Comparison of ENCODE assay signal across 8 cellular contexts in the genomic region with DNA sequence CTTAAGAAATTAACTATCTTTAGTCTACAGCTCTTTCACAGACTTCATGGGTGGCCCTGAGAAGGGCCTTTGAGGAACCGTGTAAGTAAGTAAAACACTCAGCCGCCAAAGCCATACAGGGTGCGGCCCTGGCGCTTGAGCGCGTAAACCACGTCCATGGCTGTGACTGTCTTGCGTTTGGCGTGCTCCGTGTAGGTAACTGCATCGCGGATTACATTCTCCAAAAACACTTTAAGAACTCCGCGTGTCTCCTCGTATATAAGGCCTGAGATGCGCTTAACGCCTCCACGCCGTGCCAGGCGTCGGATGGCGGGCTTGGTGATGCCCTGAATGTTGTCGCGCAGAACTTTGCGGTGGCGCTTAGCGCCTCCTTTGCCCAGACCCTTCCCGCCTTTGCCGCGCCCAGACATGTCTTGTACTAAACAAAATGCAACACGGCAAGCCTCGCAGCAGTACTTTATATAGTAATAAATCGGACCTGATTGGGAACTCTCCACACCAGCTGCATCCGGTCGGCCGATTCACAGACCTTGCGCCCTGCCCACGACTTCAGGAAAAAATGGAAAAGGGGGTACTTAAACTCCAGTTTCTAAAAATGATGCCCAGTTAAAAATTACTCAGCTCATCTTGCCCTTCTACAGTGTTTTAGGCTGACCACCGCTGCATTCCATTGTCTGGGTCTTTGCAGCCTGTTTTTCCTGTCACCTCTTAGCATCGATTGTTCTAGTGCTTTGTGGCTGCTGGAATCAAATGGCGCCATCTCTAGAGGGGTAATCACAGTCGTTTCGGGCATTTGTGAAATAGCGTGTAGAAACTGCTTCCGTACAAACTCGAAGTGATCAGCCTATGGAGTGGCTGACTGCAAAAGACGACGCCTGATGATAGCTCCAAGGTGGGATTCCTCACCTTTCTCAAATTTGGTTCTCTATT. TPM values are rescaled to one million over a fixed set of nuclear protein-coding genes. Genes with fewer than 3 reads are reported as not detected.
A peak's percentile ranks its signal among the peaks of the same experiment; 100 is the strongest.
DNase-seq lines count a peak whose midpoint lies in the region; ATAC-seq and TF ChIP-seq lines count a peak whose summit lies in the region.

No MANE protein-coding gene starts in this region.

- H3K27ac ChIP-seq in colonic mucosa (peak overlapping the region; percentile 94), right lobe of liver (peak overlapping the region; percentile 76 to 91 (median 82))

- H3K9me3 ChIP-seq in colonic mucosa (no peaks in the 10 kb centered on the region), right lobe of liver (no peaks in the 10 kb centered on the region)

- peak overlapping the region; percentile 94 for H3K4me3 Mint-ChIP-seq in WTC11

- no peaks in the 10 kb centered on the region for H3K9me3 Mint-ChIP-seq in WTC11

- WGBS in right lobe of liver (ENCODE audit: insufficient coverage, low coverage, low lambda C conversion rate, missing lambda C conversion rate): 20% methylated on average over 38 of the region's 48 CpGs

- intact Hi-C loops in colonic mucosa (cut with DNase I): no loop called here
- intact Hi-C loops in right lobe of liver (cut with DNase I): no loop called here

- DNase-seq in BJ (ENCODE audit: low read depth) (no peak), NCI-H128 (lab: John Stamatoyannopoulos, UW; ENCODE audit: unreplicated experiment) (peak; percentile 45), WTC11 (ENCODE audit: low spot score) (peak; percentile 73), colonic mucosa (peak; percentile 90), right lobe of liver (peak in 2 of 3 donors; percentile 72 to 74), NCI-H2081 (lab: John Stamatoyannopoulos, UW) (no peak)
- DNase-seq in stimulated activated CD8-positive, alpha-beta memory T cell treated with anti-CD3 and anti-CD28 coated beads, Interleukin-12 subunit alpha, Interleukin-12 subunit beta, amount 100 ng/mL, for 4 hours (ENCODE audit: low read depth): peak; percentile 30

- H3K36me3 Mint-ChIP-seq in WTC11: no peaks in the 10 kb centered on the region; the same call in 1 of the 2 replicates

- ATAC-seq in GM21360 (IDR thresholded peaks at IDR 0.05; ENCODE audit: unreplicated experiment) (peak; percentile 34), WTC11 (peak; percentile 37), right lobe of liver (peak; percentile 52 to 65 (median 59))

- H3K27me3 ChIP-seq in BJ (ENCODE audit: control insufficient read depth, insufficient read depth, low read length): no peaks in the 10 kb centered on the region
- H3K27me3 ChIP-seq in colonic mucosa: no peaks in the 10 kb centered on the region
- no peaks in the 10 kb centered on the region for H3K27me3 ChIP-seq in right lobe of liver

- H3K27ac Mint-ChIP-seq in WTC11: peak overlapping the region; percentile 99

- H3K4me3 ChIP-seq in BJ (ENCODE audit: low read depth, low read length) (peak overlapping the region; percentile 50), colonic mucosa (peak overlapping the region; percentile 48), right lobe of liver (peak overlapping the region; percentile 46 to 58 (median 58))

- H3K4me1 Mint-ChIP-seq in WTC11: peaks cover 44% of the 10 kb centered on the region

- H3K36me3 ChIP-seq in BJ (ENCODE audit: control insufficient read depth, insufficient read depth, low read length) (no peaks in the 10 kb centered on the region), colonic mucosa (no peaks in the 10 kb centered on the region), right lobe of liver (no peaks in the 10 kb centered on the region)

- H3K9ac ChIP-seq in colonic mucosa (ENCODE audit: low read depth in 2 of 2, low read length in 2 of 2): peak overlapping the region; percentile 64 to 86

- no peaks in the 10 kb centered on the region for H3K27me3 Mint-ChIP-seq in WTC11 (ENCODE audit: low read depth)

- peak; percentile 77 for TF ChIP-seq POLR2A in right lobe of liver (IDR thresholded peaks at IDR 0.05)

- POLR2A ChIA-PET in BJ (lab: Charles Lee): interaction anchor here (1.5 to 4.1 kb wide), 5 partner anchors 17 to 726 kb away, joined by 3 to 28 read pairs (median 7); a partner anchor contains a TSS
- POLR2A ChIA-PET in WTC11 (lab: Charles Lee): interaction anchor here (0.5 to 12.2 kb wide), 25 partner anchors 8 to 1847 kb away, joined by 3 to 817 read pairs (median 17); a partner anchor contains a TSS

- no peak for TF ChIP-seq CTCF in BJ (IDR thresholded peaks at IDR 0.05; ENCODE audit: insufficient read depth, low read depth, low read length)
- TF ChIP-seq CTCF in WTC11 (IDR thresholded peaks at IDR 0.05): no peak
- TF ChIP-seq CTCF in colonic mucosa (IDR thresholded peaks at IDR 0.05): no peak
- no peak for TF ChIP-seq CTCF in right lobe of liver (IDR thresholded peaks at IDR 0.05)

- CTCF ChIA-PET in BJ (lab: Yijun Ruan, JAX) (interaction anchor here (0.9 to 1.7 kb wide), 4 partner anchors 17 to 22 kb away, joined by 3 to 8 read pairs (median 4); a partner anchor contains a TSS), WTC11 (lab: Charles Lee) (interaction anchor here (1.1 to 2.7 kb wide), 3 partner anchors 17 to 21 kb away, joined by 3 to 13 read pairs (median 6); a partner anchor contains a TSS)

- H3K4me1 ChIP-seq in colonic mucosa (no peaks in the 10 kb centered on the region), right lobe of liver (no peaks in the 10 kb centered on the region)

TF ChIP-seq in WTC11, 78 proteins besides CTCF, POLR2A, EP300 and RAD21 (continues in another document):
- TF ChIP-seq FOXP1 (CRISPR knock-in tag; IDR thresholded peaks at IDR 0.05; ENCODE audit: borderline replicate concordance): peak; percentile 95
- no peak; the same call in 1 of the 2 replicates for TF ChIP-seq ZNF317 (CRISPR knock-in tag; IDR thresholded peaks at IDR 0.05; ENCODE audit: borderline replicate concordance, low read depth)
- peak; percentile 96 for TF ChIP-seq EMX1 (CRISPR knock-in tag; IDR thresholded peaks at IDR 0.05)
- TF ChIP-seq, protein P1, sequence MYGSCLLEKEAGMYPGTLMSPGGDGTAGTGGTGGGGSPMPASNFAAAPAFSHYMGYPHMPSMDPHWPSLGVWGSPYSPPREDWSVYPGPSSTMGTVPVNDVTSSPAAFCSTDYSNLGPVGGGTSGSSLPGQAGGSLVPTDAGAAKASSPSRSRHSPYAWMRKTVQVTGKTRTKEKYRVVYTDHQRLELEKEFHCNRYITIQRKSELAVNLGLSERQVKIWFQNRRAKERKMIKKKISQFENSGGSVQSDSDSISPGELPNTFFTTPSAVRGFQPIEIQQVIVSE (CRISPR knock-in tag; IDR thresholded peaks at IDR 0.05; ENCODE audit: borderline replicate concordance): 0 out of 2 replicates have a peak, but pooled peaks have one; percentile 30
- TF ChIP-seq GTF2I (CRISPR knock-in tag; conservative IDR thresholded peaks at IDR 0.05): 0 out of 2 replicates have a peak, but pooled peaks have one; percentile 4
- TF ChIP-seq, protein P2, sequence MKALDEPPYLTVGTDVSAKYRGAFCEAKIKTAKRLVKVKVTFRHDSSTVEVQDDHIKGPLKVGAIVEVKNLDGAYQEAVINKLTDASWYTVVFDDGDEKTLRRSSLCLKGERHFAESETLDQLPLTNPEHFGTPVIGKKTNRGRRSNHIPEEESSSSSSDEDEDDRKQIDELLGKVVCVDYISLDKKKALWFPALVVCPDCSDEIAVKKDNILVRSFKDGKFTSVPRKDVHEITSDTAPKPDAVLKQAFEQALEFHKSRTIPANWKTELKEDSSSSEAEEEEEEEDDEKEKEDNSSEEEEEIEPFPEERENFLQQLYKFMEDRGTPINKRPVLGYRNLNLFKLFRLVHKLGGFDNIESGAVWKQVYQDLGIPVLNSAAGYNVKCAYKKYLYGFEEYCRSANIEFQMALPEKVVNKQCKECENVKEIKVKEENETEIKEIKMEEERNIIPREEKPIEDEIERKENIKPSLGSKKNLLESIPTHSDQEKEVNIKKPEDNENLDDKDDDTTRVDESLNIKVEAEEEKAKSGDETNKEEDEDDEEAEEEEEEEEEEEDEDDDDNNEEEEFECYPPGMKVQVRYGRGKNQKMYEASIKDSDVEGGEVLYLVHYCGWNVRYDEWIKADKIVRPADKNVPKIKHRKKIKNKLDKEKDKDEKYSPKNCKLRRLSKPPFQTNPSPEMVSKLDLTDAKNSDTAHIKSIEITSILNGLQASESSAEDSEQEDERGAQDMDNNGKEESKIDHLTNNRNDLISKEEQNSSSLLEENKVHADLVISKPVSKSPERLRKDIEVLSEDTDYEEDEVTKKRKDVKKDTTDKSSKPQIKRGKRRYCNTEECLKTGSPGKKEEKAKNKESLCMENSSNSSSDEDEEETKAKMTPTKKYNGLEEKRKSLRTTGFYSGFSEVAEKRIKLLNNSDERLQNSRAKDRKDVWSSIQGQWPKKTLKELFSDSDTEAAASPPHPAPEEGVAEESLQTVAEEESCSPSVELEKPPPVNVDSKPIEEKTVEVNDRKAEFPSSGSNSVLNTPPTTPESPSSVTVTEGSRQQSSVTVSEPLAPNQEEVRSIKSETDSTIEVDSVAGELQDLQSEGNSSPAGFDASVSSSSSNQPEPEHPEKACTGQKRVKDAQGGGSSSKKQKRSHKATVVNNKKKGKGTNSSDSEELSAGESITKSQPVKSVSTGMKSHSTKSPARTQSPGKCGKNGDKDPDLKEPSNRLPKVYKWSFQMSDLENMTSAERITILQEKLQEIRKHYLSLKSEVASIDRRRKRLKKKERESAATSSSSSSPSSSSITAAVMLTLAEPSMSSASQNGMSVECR (CRISPR knock-in tag; IDR thresholded peaks at IDR 0.05; ENCODE audit: borderline replicate concordance): peak; percentile 97
- TF ChIP-seq, protein P3, sequence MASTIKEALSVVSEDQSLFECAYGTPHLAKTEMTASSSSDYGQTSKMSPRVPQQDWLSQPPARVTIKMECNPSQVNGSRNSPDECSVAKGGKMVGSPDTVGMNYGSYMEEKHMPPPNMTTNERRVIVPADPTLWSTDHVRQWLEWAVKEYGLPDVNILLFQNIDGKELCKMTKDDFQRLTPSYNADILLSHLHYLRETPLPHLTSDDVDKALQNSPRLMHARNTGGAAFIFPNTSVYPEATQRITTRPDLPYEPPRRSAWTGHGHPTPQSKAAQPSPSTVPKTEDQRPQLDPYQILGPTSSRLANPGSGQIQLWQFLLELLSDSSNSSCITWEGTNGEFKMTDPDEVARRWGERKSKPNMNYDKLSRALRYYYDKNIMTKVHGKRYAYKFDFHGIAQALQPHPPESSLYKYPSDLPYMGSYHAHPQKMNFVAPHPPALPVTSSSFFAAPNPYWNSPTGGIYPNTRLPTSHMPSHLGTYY (CRISPR knock-in tag; IDR thresholded peaks at IDR 0.05): peak; percentile 91
- TF ChIP-seq, protein P4, sequence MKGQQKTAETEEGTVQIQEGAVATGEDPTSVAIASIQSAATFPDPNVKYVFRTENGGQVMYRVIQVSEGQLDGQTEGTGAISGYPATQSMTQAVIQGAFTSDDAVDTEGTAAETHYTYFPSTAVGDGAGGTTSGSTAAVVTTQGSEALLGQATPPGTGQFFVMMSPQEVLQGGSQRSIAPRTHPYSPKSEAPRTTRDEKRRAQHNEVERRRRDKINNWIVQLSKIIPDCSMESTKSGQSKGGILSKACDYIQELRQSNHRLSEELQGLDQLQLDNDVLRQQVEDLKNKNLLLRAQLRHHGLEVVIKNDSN (CRISPR knock-in tag; IDR thresholded peaks at IDR 0.05): peak; percentile 31; the same call in 1 of the 2 replicates
- TF ChIP-seq ZNF416 (CRISPR knock-in tag; IDR thresholded peaks at IDR 0.05): peak; percentile 94

RNA-seq across cellular contexts. Expression of a gene that starts 38.8 kb away (rescaled TPM):
- polyA plus RNA-seq in BJ (2011; rRNA removed): not detected in 2 replicates
- polyA minus RNA-seq in BJ (2011; rRNA and poly(A)+ RNA removed): not detected in 2 replicates
- total RNA-seq in WTC11 (2021): not detected in 3 replicates
- total RNA-seq in colonic mucosa: not detected
- not detected for total RNA-seq in right lobe of liver

Comparison
In these comparisons a context has a peak if more than half of its experiments do, and no peak if none do; other contexts are left out.
1. DNase-seq: peak in NCI-H128 (single experiment), WTC11 (single experiment), colonic mucosa (single experiment), right lobe of liver (2 of 3) and stimulated activated CD8-positive, alpha-beta memory T cell treated with anti-CD3 and anti-CD28 coated beads, Interleukin-12 subunit alpha, Interleukin-12 subunit beta, amount 100 ng/mL, for 4 hours (single experiment); none in BJ (single experiment) and NCI-H2081 (0 of 2).
2. Peak in every context shown above with its lines, with median percentiles within 50 percentile points of each other: H3K4me3 ChIP-seq and ATAC-seq.